Comparison of ENCODE assay signal across 8 cellular contexts in genomic region chr9:19934301-19934868, GRCh38.
DNase-seq lines count a peak whose midpoint lies in the region; TF ChIP-seq lines count a peak whose summit lies in the region.

No MANE protein-coding gene starts in this region.

- TF ChIP-seq CTCF in choroid plexus epithelial cell (conservative IDR thresholded peaks at IDR 0.05; ENCODE audit: low read depth, low read length), result peak; percentile 26

- H3K9me3 ChIP-seq in HUES64 (ENCODE audit: insufficient read depth, low read depth, low read length), result no peaks in the 10 kb centered on the region

- H3K27ac ChIP-seq in HUES64 (ENCODE audit: low read depth, low read length), result no peak overlapping the region

- H3K4me1 ChIP-seq in HUES64 (ENCODE audit: insufficient read depth, low read length), result no peaks in the 10 kb centered on the region; the same call in 1 of the 2 replicates

- peak overlapping the region; percentile 32; the same call in 1 of the 2 replicates for H3K9ac ChIP-seq in HUES64 (ENCODE audit: low read depth, low read length)

- peak overlapping the region; percentile 44 for H3K4me3 ChIP-seq in HUES64 (ENCODE audit: low read length)
- H3K4me3 ChIP-seq in choroid plexus epithelial cell (ENCODE audit: low read depth, low read length), result peak overlapping the region; percentile 66

- no peaks in the 10 kb centered on the region for H3K36me3 ChIP-seq in HUES64 (ENCODE audit: insufficient read depth, low read length)

- WGBS in HUES64, result 28% methylated on average over 41 of the region's 41 CpGs

- peak; percentile 43 for DNase-seq in choroid plexus epithelial cell (ENCODE audit: low read depth)
- DNase-seq in kidney tubule cell (ENCODE audit: low spot score), result peak; percentile 40
- peak; percentile 4 for DNase-seq in smooth muscle cell of the brain vasculature (ENCODE audit: low read depth, low spot score)
- DNase-seq in NCI-H2081 treated with DMSO at 0.1 percent for 48 hours (lab: John Stamatoyannopoulos, UW), result no peak
- no peak for DNase-seq in NAMALWA (ENCODE audit: low spot score)
- no peak for DNase-seq in COR-L47 (lab: John Stamatoyannopoulos, UW)
- DNase-seq in HuH-7 (ENCODE audit: low spot score), result no peak

- H3K27me3 ChIP-seq in HUES64 (ENCODE audit: insufficient read depth, low read length), result peaks cover 20% of the 10 kb centered on the region

Comparison
In these comparisons a context has a peak if more than half of its experiments do, and no peak if none do; other contexts are left out.
1. DNase-seq: peak in choroid plexus epithelial cell (single experiment), kidney tubule cell (single experiment) and smooth muscle cell of the brain vasculature (single experiment); none in NCI-H2081 treated with DMSO at 0.1 percent for 48 hours (single experiment), NAMALWA (single experiment), COR-L47 (single experiment) and HuH-7 (single experiment).